ENCODE assay signal across 8 cellular contexts in genomic region chr19:36141039-36141914, GRCh38. TPM values are rescaled to one million over a fixed set of nuclear protein-coding genes. Genes with fewer than 3 reads are reported as not detected.
DNase-seq lines count a peak whose midpoint lies in the region; ATAC-seq and TF ChIP-seq lines count a peak whose summit lies in the region.

No MANE protein-coding gene starts in this region.

- 37% methylated on average over 21 of the region's 42 CpGs for WGBS in esophagus muscularis mucosa

- H3K27me3 ChIP-seq in BLaER1 (no peaks in the 10 kb centered on the region), esophagus muscularis mucosa (no peaks in the 10 kb centered on the region), muscle layer of colon (ENCODE audit: control insufficient read depth in 1 of 2, insufficient read depth in 2 of 2, low read length in 2 of 2) (no peaks in the 10 kb centered on the region)

- peaks cover 17% of the 10 kb centered on the region for H3K4me1 ChIP-seq in BLaER1
- H3K4me1 ChIP-seq in esophagus muscularis mucosa: peaks cover 21 to 47% (median 39%) of the 10 kb centered on the region in 4 donors
- H3K4me1 ChIP-seq in muscle layer of colon (ENCODE audit: insufficient read depth, low read length): peaks cover 21% of the 10 kb centered on the region

- H3K27ac ChIP-seq in BLaER1 (no peak overlapping the region; the same call in 1 of the 2 replicates), esophagus muscularis mucosa (replicated peaks in 1 of 4) (peak overlapping the region; percentile 92 to 100 (median 96)), muscle layer of colon (ENCODE audit: low read depth, low read length) (peak overlapping the region; percentile 99)

- intact Hi-C loops in esophagus muscularis mucosa (cut with DNase I): no loop called here

- in situ Hi-C loops in KBM-7 (cut with MboI; ENCODE audit: low pct_unique_long_range_greater_than_20kb, low sequenced_read_pairs): no loop called here

- H3K4me2 ChIP-seq in BLaER1: peak overlapping the region; percentile 88

- TF ChIP-seq CTCF in esophagus muscularis mucosa (IDR thresholded peaks at IDR 0.05): no peak

- peaks cover 24% of the 10 kb centered on the region for H3K36me3 Mint-ChIP-seq in activated T-cell treated with anti-CD3 and anti-CD28 coated beads, Interleukin-2, amount 50 U/mL, for 4 hours (ENCODE audit: insufficient read depth)

- DNase-seq in KBM-7: peak; percentile 89
- peak; percentile 92 for DNase-seq in activated T-cell treated with anti-CD3 and anti-CD28 coated beads, Interleukin-2, amount 50 U/mL, for 4 hours
- peak; percentile 96 for DNase-seq in esophagus muscularis mucosa (ENCODE audit: extremely low spot score)
- DNase-seq in stimulated activated CD8-positive, alpha-beta memory T cell treated with anti-CD3 and anti-CD28 coated beads, Interleukin-4, amount 100 ng/mL, for 4 hours (ENCODE audit: low read depth in 2 of 2, low spot score in 1 of 2): peak; percentile 75 to 92

- H3K4me3 Mint-ChIP-seq in activated T-cell treated with anti-CD3 and anti-CD28 coated beads, Interleukin-2, amount 50 U/mL, for 4 hours: peak overlapping the region; percentile 97

- H3K4me3 ChIP-seq in BLaER1 (peak overlapping the region; percentile 84), esophagus muscularis mucosa (peak overlapping the region; percentile 74 to 97 (median 76)), muscle layer of colon (ENCODE audit: low read depth in 1 of 2, low read length in 2 of 2) (peak overlapping the region; percentile 44 to 96)

- H3K9me3 Mint-ChIP-seq in activated T-cell treated with anti-CD3 and anti-CD28 coated beads, Interleukin-2, amount 50 U/mL, for 4 hours: no peaks in the 10 kb centered on the region

- TF ChIP-seq POLR2A in esophagus muscularis mucosa (IDR thresholded peaks at IDR 0.05; ENCODE audit: low read depth): no peak

- H3K9ac ChIP-seq in BLaER1 (peak overlapping the region; percentile 89; the same call in 1 of the 2 replicates), muscle layer of colon (ENCODE audit: low read length) (peak overlapping the region; percentile 27)

- no peaks in the 10 kb centered on the region for H3K27me3 Mint-ChIP-seq in activated T-cell treated with anti-CD3 and anti-CD28 coated beads, Interleukin-2, amount 50 U/mL, for 4 hours (ENCODE audit: low read depth)

- H3K4me1 Mint-ChIP-seq in activated T-cell treated with anti-CD3 and anti-CD28 coated beads, Interleukin-2, amount 50 U/mL, for 4 hours (ENCODE audit: low read depth): peaks cover 20% of the 10 kb centered on the region

- peak; percentile 46 for ATAC-seq in GM19452 (IDR thresholded peaks at IDR 0.05; ENCODE audit: unreplicated experiment)
- ATAC-seq in activated T-cell treated with anti-CD3 and anti-CD28 coated beads, Interleukin-2, amount 50 U/mL, for 4 hours: peak; percentile 76 to 79

- H3K36me3 ChIP-seq in BLaER1 (peaks cover 41% of the 10 kb centered on the region), esophagus muscularis mucosa (peaks cover 22 to 46% (median 43%) of the 10 kb centered on the region in 4 donors), muscle layer of colon (ENCODE audit: insufficient read depth, low read length) (peaks cover 33% of the 10 kb centered on the region)

- H4K20me1 ChIP-seq in BLaER1: peaks cover 23% of the 10 kb centered on the region

- H3K9me3 ChIP-seq in BLaER1 (no peaks in the 10 kb centered on the region), esophagus muscularis mucosa (no peaks in the 10 kb centered on the region), muscle layer of colon (ENCODE audit: low read length) (no peaks in the 10 kb centered on the region)

- no peak for TF ChIP-seq EP300 in esophagus muscularis mucosa (IDR thresholded peaks at IDR 0.05)

TF ChIP-seq in PFSK-1, 5 proteins besides CTCF, POLR2A, EP300 and RAD21:
- no peak for TF ChIP-seq REST (IDR thresholded peaks at IDR 0.05; ENCODE audit: insufficient read depth in 1 of 2, low read depth in 2 of 2, low read length in 2 of 2)
- TF ChIP-seq TAF1 (IDR thresholded peaks at IDR 0.05; ENCODE audit: borderline replicate concordance, insufficient read depth, low read length): peak; percentile 62; the same call in 1 of the 2 replicates
- TF ChIP-seq SIN3A (IDR thresholded peaks at IDR 0.05; ENCODE audit: borderline replicate concordance, insufficient read depth, low read length): no peak
- no peak for TF ChIP-seq FOXP2 (optimal IDR thresholded peaks at IDR 0.05; ENCODE audit: borderline replicate concordance, extremely low read depth, extremely low read length, insufficient read depth)
- TF ChIP-seq POLR2AphosphoS5 (IDR thresholded peaks at IDR 0.05; ENCODE audit: low read depth, low read length): no peak; the same call in 1 of the 2 replicates
TF ChIP-seq in PFSK-1: peak in this region for 1.

RNA-seq across cellular contexts. Expression of gene CAPNS1, which starts 1.4 kb away (rescaled TPM):
- polyA plus RNA-seq in PFSK-1 (2012; ENCODE audit: insufficient read length, low read depth): 461 TPM
- total RNA-seq in activated T-cell treated with anti-CD3 and anti-CD28 coated beads, Interleukin-2, amount 50 U/mL, for 4 hours: 100 to 1,000 TPM; 287 to 318 (median 313) TPM
- 100 to 1,000 TPM; 212 to 245 (median 229) TPM for total RNA-seq in esophagus muscularis mucosa

RNA-seq across cellular contexts. Expression of gene COX7A1, which starts 11.0 kb away (rescaled TPM):
- polyA plus RNA-seq in PFSK-1 (2012; ENCODE audit: insufficient read length, low read depth): not detected
- total RNA-seq in activated T-cell treated with anti-CD3 and anti-CD28 coated beads, Interleukin-2, amount 50 U/mL, for 4 hours: not detected
- 100 to 1,000 TPM in 2 of 4 donors, 10 to 100 TPM in 2; 65.8 to 231 (median 101) TPM for total RNA-seq in esophagus muscularis mucosa

RNA-seq across cellular contexts. Expression of gene TBCB, which starts 26.0 kb away (rescaled TPM):
- 331 TPM for polyA plus RNA-seq in PFSK-1 (2012; ENCODE audit: insufficient read length, low read depth)
- 100 to 1,000 TPM; 155 to 173 (median 157) TPM for total RNA-seq in activated T-cell treated with anti-CD3 and anti-CD28 coated beads, Interleukin-2, amount 50 U/mL, for 4 hours
- total RNA-seq in esophagus muscularis mucosa: 100 to 1,000 TPM; 164 to 230 (median 192) TPM

RNA-seq across cellular contexts. Expression of gene POLR2I, which starts 26.6 kb away (rescaled TPM):
- 267 TPM for polyA plus RNA-seq in PFSK-1 (2012; ENCODE audit: insufficient read length, low read depth)
- total RNA-seq in activated T-cell treated with anti-CD3 and anti-CD28 coated beads, Interleukin-2, amount 50 U/mL, for 4 hours: 100 to 1,000 TPM; 139 to 165 (median 159) TPM
- total RNA-seq in esophagus muscularis mucosa: 100 to 1,000 TPM in 2 of 4 donors, 10 to 100 TPM in 2; 64.8 to 152 (median 85.7) TPM

RNA-seq across cellular contexts. Expression of gene OVOL3, which starts 30.3 kb away (rescaled TPM):
- 0.56 TPM for polyA plus RNA-seq in PFSK-1 (2012; ENCODE audit: insufficient read length, low read depth)
- total RNA-seq in activated T-cell treated with anti-CD3 and anti-CD28 coated beads, Interleukin-2, amount 50 U/mL, for 4 hours: not detected
- total RNA-seq in esophagus muscularis mucosa: not detected

Comparison
In these comparisons a context has a peak if more than half of its experiments do, and no peak if none do; other contexts are left out.
1. RNA of gene COX7A1, which starts 11.0 kb away (total RNA-seq): 65.8 to 231 TPM in esophagus muscularis mucosa; not detected in activated T-cell treated with anti-CD3 and anti-CD28 coated beads, Interleukin-2, amount 50 U/mL, for 4 hours; every median in the first group is over 10 times any median in the second.
2. Peak in every context shown above with its lines, with median percentiles within 50 percentile points of each other: H3K4me3 ChIP-seq and DNase-seq.